13 cellular contexts compared by ENCODE assay signal in genomic region chr2:102073168-102073724, GRCh38.
DNase-seq lines count a peak whose midpoint lies in the region; ATAC-seq and TF ChIP-seq lines count a peak whose summit lies in the region.
"Had no signal": no experiment of that assay in that cellular context is flagged by ENCODE, and none has a peak within 500 bp of the region (broad histone marks: within the 10 kb centered on the region; RNA-seq: fewer than 3 reads in every experiment).

No MANE protein-coding gene starts in this region.

- H3K9me2 ChIP-seq in hepatocyte (replicated peaks; ENCODE audit: insufficient read depth): peaks cover 3% of the 10 kb centered on the region

- no peak overlapping the region for H3K4me3 Mint-ChIP-seq in activated CD4-positive, alpha-beta memory T cell treated with anti-CD3 and anti-CD28 coated beads for 36 hours
- no peak overlapping the region for H3K4me3 Mint-ChIP-seq in activated CD4-positive, alpha-beta memory T cell treated with anti-CD3 and anti-CD28 coated beads, Interleukin-2, amount 10 ng/mL, durations not matched to agents 7 days and 5 days
- no peak overlapping the region for H3K4me3 Mint-ChIP-seq in activated T-helper 17 cell treated with anti-CD3 and anti-CD28 coated beads, Interleukin-2, amount 50 U/mL, for 72 hours
- no peak overlapping the region for H3K4me3 Mint-ChIP-seq in CD14-positive monocyte
- H3K4me3 Mint-ChIP-seq: HFFc6 had no signal

- no peak overlapping the region for H3K4me2 ChIP-seq in hepatocyte
- H3K4me2 ChIP-seq in smooth muscle cell: peak overlapping the region; percentile 58

- no peak overlapping the region for H3K9ac ChIP-seq in smooth muscle cell (ENCODE audit: low read depth)

- no peaks in the 10 kb centered on the region for H3K36me3 Mint-ChIP-seq in activated CD4-positive, alpha-beta memory T cell treated with anti-CD3 and anti-CD28 coated beads for 36 hours
- H3K36me3 Mint-ChIP-seq in activated CD4-positive, alpha-beta memory T cell treated with anti-CD3 and anti-CD28 coated beads, Interleukin-2, amount 10 ng/mL, durations not matched to agents 7 days and 5 days (ENCODE audit: low read depth): peaks cover 4% of the 10 kb centered on the region
- no peaks in the 10 kb centered on the region for H3K36me3 Mint-ChIP-seq in activated T-helper 17 cell treated with anti-CD3 and anti-CD28 coated beads, Interleukin-2, amount 50 U/mL, for 72 hours (ENCODE audit: low read depth)
- no peaks in the 10 kb centered on the region for H3K36me3 Mint-ChIP-seq in CD14-positive monocyte

- ATAC-seq in activated T-helper 17 cell treated with anti-CD3 and anti-CD28 coated beads, Interleukin-2, amount 50 U/mL, for 72 hours (replicated peaks): peak; percentile 38

- peaks cover 6% of the 10 kb centered on the region for H3K27me3 Mint-ChIP-seq in activated CD4-positive, alpha-beta memory T cell treated with anti-CD3 and anti-CD28 coated beads for 36 hours
- peaks cover 2% of the 10 kb centered on the region for H3K27me3 Mint-ChIP-seq in activated CD4-positive, alpha-beta memory T cell treated with anti-CD3 and anti-CD28 coated beads, Interleukin-2, amount 10 ng/mL, durations not matched to agents 7 days and 5 days
- no peaks in the 10 kb centered on the region for H3K27me3 Mint-ChIP-seq in activated T-helper 17 cell treated with anti-CD3 and anti-CD28 coated beads, Interleukin-2, amount 50 U/mL, for 72 hours
- peaks cover 2 to 6% (median 2%) of the 10 kb centered on the region in 3 donors for H3K27me3 Mint-ChIP-seq in CD14-positive monocyte (ENCODE audit: low read depth in 3 of 3)

- H3K9me3 ChIP-seq in hepatocyte (ENCODE audit: low read depth) (no peaks in the 10 kb centered on the region), smooth muscle cell (replicated peaks; ENCODE audit: low read depth) (no peaks in the 10 kb centered on the region)
- H3K9me3 ChIP-seq: HAP-1 had no signal

- H3K27me3 ChIP-seq in hepatocyte: no peaks in the 10 kb centered on the region
- no peaks in the 10 kb centered on the region for H3K27me3 ChIP-seq in smooth muscle cell (ENCODE audit: low read depth)

- TF ChIP-seq CTCF in hepatocyte (IDR thresholded peaks at IDR 0.05; ENCODE audit: poor library complexity) (no peak), smooth muscle cell (IDR thresholded peaks at IDR 0.05; ENCODE audit: borderline replicate concordance, insufficient read depth, poor library complexity, severe bottlenecking) (no peak), CD14-positive monocyte (IDR thresholded peaks at IDR 0.05) (no peak)

- H2AFZ ChIP-seq in hepatocyte: no peak overlapping the region
- no peak overlapping the region for H2AFZ ChIP-seq in smooth muscle cell (ENCODE audit: low read depth)

- H3K4me1 Mint-ChIP-seq in activated CD4-positive, alpha-beta memory T cell treated with anti-CD3 and anti-CD28 coated beads for 36 hours (ENCODE audit: low read depth): peaks cover 13% of the 10 kb centered on the region
- H3K4me1 Mint-ChIP-seq in activated CD4-positive, alpha-beta memory T cell treated with anti-CD3 and anti-CD28 coated beads, Interleukin-2, amount 10 ng/mL, durations not matched to agents 7 days and 5 days: peaks cover 6% of the 10 kb centered on the region
- peaks cover 10% of the 10 kb centered on the region for H3K4me1 Mint-ChIP-seq in activated T-helper 17 cell treated with anti-CD3 and anti-CD28 coated beads, Interleukin-2, amount 50 U/mL, for 72 hours
- peaks cover 22% of the 10 kb centered on the region for H3K4me1 Mint-ChIP-seq in CD14-positive monocyte

- no peaks in the 10 kb centered on the region for H4K20me1 ChIP-seq in hepatocyte (ENCODE audit: insufficient read depth, poor library complexity, severe bottlenecking)
- H4K20me1 ChIP-seq in smooth muscle cell (ENCODE audit: low read depth): no peaks in the 10 kb centered on the region

- H3K4me1 ChIP-seq in hepatocyte (ENCODE audit: insufficient read depth) (peaks cover 16% of the 10 kb centered on the region), smooth muscle cell (ENCODE audit: low read depth) (peaks cover 4% of the 10 kb centered on the region)
- H3K4me1 ChIP-seq: HAP-1 had no signal

- H3K4me3 ChIP-seq in hepatocyte (no peak overlapping the region), smooth muscle cell (no peak overlapping the region)
- H3K4me3 ChIP-seq: HAP-1 had no signal

- H3K36me3 ChIP-seq in hepatocyte (replicated peaks; ENCODE audit: insufficient read depth, low read depth) (no peaks in the 10 kb centered on the region), smooth muscle cell (ENCODE audit: low read depth) (no peaks in the 10 kb centered on the region)
- H3K36me3 ChIP-seq: HAP-1 had no signal

- no peaks in the 10 kb centered on the region for H3K9me3 Mint-ChIP-seq in activated CD4-positive, alpha-beta memory T cell treated with anti-CD3 and anti-CD28 coated beads for 36 hours
- H3K9me3 Mint-ChIP-seq in activated CD4-positive, alpha-beta memory T cell treated with anti-CD3 and anti-CD28 coated beads, Interleukin-2, amount 10 ng/mL, durations not matched to agents 7 days and 5 days: peaks cover 6% of the 10 kb centered on the region
- no peaks in the 10 kb centered on the region for H3K9me3 Mint-ChIP-seq in activated T-helper 17 cell treated with anti-CD3 and anti-CD28 coated beads, Interleukin-2, amount 50 U/mL, for 72 hours
- peaks cover 0 to 1% (median 0%) of the 10 kb centered on the region in 7 donors for H3K9me3 Mint-ChIP-seq in CD14-positive monocyte
- H3K9me3 Mint-ChIP-seq: HFFc6 had no signal

- POLR2A ChIA-PET in activated CD4-positive, alpha-beta memory T cell treated with anti-CD3 and anti-CD28 coated beads for 36 hours (lab: Charles Lee): interaction anchor here (1.4 kb wide), 1 partner anchor 10 kb away, joined by 5 read pairs; no protein-coding TSS in a partner anchor
- POLR2A ChIA-PET in activated CD4-positive, alpha-beta memory T cell treated with anti-CD3 and anti-CD28 coated beads, Interleukin-2, amount 10 ng/mL, durations not matched to agents 7 days and 5 days (lab: Charles Lee): interaction anchor here (1.7 kb wide), 1 partner anchor 10 kb away, joined by 5 read pairs; no protein-coding TSS in a partner anchor

- 93% methylated on average over 2 of the region's 2 CpGs for WGBS in hepatocyte (ENCODE audit: low lambda C conversion rate, missing lambda C conversion rate)
- 77% methylated on average over 2 of the region's 2 CpGs for whole genome bisulfite sequencing in smooth muscle cell (ENCODE audit: low lambda C conversion rate)

- H3F3A ChIP-seq in smooth muscle cell (ENCODE audit: low read depth): peaks cover 3% of the 10 kb centered on the region

- H3K27ac Mint-ChIP-seq in activated CD4-positive, alpha-beta memory T cell treated with anti-CD3 and anti-CD28 coated beads for 36 hours: peak overlapping the region; percentile 4
- no peak overlapping the region for H3K27ac Mint-ChIP-seq in activated CD4-positive, alpha-beta memory T cell treated with anti-CD3 and anti-CD28 coated beads, Interleukin-2, amount 10 ng/mL, durations not matched to agents 7 days and 5 days
- no peak overlapping the region for H3K27ac Mint-ChIP-seq in activated T-helper 17 cell treated with anti-CD3 and anti-CD28 coated beads, Interleukin-2, amount 50 U/mL, for 72 hours
- H3K27ac Mint-ChIP-seq in CD14-positive monocyte: no peak overlapping the region
- H3K27ac Mint-ChIP-seq: HFFc6 had no signal

- H3K27ac ChIP-seq in hepatocyte (peak overlapping the region; percentile 8), smooth muscle cell (ENCODE audit: low read depth) (peak overlapping the region; percentile 74)

- intact Hi-C loops in activated CD4-positive, alpha-beta memory T cell treated with anti-CD3 and anti-CD28 coated beads for 36 hours (cut with micrococcal nuclease): no loop called here
- intact Hi-C loops in CD14-positive monocyte (cut with micrococcal nuclease): no loop called here

- DNase-seq in activated CD4-positive, alpha-beta memory T cell treated with anti-CD3 and anti-CD28 coated beads for 36 hours: no peak
- DNase-seq in activated CD4-positive, alpha-beta memory T cell treated with anti-CD3 and anti-CD28 coated beads, Interleukin-2, amount 10 ng/mL, durations not matched to agents 7 days and 5 days: no peak
- DNase-seq in hepatocyte (ENCODE audit: low spot score): no peak
- no peak for DNase-seq in smooth muscle cell (lab: John Stamatoyannopoulos, UW; ENCODE audit: unreplicated experiment)
- DNase-seq in CD14-positive monocyte (ENCODE audit: low spot score): no peak
- no peak for DNase-seq in NAMALWA (ENCODE audit: low spot score)
- DNase-seq in AML-193 (lab: John Stamatoyannopoulos, UW): no peak
- DNase-seq: 8988T, DMS53, GF-D8, HFFc6 had no signal

- H3K79me2 ChIP-seq in hepatocyte (no peaks in the 10 kb centered on the region), smooth muscle cell (ENCODE audit: low read depth) (no peaks in the 10 kb centered on the region)

- CTCF ChIA-PET in activated CD4-positive, alpha-beta memory T cell treated with anti-CD3 and anti-CD28 coated beads for 36 hours (lab: Charles Lee): interaction anchor here (1.1 kb wide), 1 partner anchor 168 kb away, joined by 4 read pairs; no protein-coding TSS in a partner anchor
- CTCF ChIA-PET in activated CD4-positive, alpha-beta memory T cell treated with anti-CD3 and anti-CD28 coated beads, Interleukin-2, amount 10 ng/mL, durations not matched to agents 7 days and 5 days (lab: Charles Lee): no interaction called here
